In the genomic region with DNA sequence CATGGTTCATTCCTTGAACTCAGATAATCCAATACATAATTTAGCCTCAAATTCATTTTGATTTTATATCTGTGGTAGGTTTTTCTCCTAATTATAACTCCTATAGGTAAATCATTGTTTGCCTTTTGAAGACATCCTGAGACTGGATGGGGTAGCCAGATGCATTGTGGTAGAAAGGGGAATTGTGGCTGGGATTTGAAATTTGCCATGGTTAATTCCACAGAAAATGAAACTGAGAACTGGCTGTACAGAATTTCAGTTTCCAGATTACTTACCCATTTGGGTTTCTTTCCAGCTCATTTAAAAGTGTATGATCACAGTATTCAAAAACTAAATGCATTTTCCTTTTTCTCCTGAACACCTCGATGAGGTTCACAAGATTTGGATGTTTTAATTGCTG, we compare ENCODE assay signal across 12 cellular contexts. TPM values are rescaled to one million over a fixed set of nuclear protein-coding genes. Genes with fewer than 3 reads are reported as not detected.
"Had no signal": no experiment of that assay in that cellular context is flagged by ENCODE, and none has a peak within 500 bp of the region (broad histone marks: within the 10 kb centered on the region; RNA-seq: fewer than 3 reads in every experiment).

No MANE protein-coding gene starts in this region.

- H3K36me3 Mint-ChIP-seq: mesothelial cell of epicardium, neural progenitor cell had no signal

- H3K36me3 ChIP-seq: cardiac muscle cell, gastroesophageal sphincter, neural progenitor cell, ovary, right lobe of liver, thoracic aorta had no signal

- H3K9me3 ChIP-seq: gastroesophageal sphincter, ovary, right lobe of liver, thoracic aorta had no signal

- H3K4me1 ChIP-seq: neural progenitor cell, right lobe of liver had no signal

- H3K27ac ChIP-seq: cardiac muscle cell, gastroesophageal sphincter, neural progenitor cell, ovary, right lobe of liver, thoracic aorta, VCaP had no signal

- ATAC-seq: gastroesophageal sphincter, right lobe of liver had no signal

- DNase-seq: activated naive CD4-positive, alpha-beta T cell; erythroblast; ovary; right lobe of liver had no signal

- H3K9me3 Mint-ChIP-seq: neural progenitor cell had no signal

- H3K27me3 ChIP-seq: cardiac muscle cell, gastroesophageal sphincter, neural progenitor cell, ovary, right lobe of liver had no signal

- H3K27ac Mint-ChIP-seq: mesothelial cell of epicardium, neural progenitor cell had no signal

- H3K4me3 ChIP-seq: cardiac muscle cell, gastroesophageal sphincter, lung, neural progenitor cell, ovary, right lobe of liver, smooth muscle cell, thoracic aorta had no signal

- H3K4me3 Mint-ChIP-seq: mesothelial cell of epicardium, neural progenitor cell had no signal

RNA-seq across cellular contexts. Expression of a gene that starts 18.2 kb away (rescaled TPM):
- polyA plus RNA-seq: cardiac muscle cell had no signal
